ENCODE assay signal across 33 cellular contexts in genomic region chr5:175415303-175415702, GRCh38. TPM values are rescaled to one million over a fixed set of nuclear protein-coding genes. Genes with fewer than 3 reads are reported as not detected.
"Had no signal": no experiment of that assay in that cellular context is flagged by ENCODE, and none has a peak within 500 bp of the region (broad histone marks: within the 10 kb centered on the region; RNA-seq: fewer than 3 reads in every experiment).

No MANE protein-coding gene starts in this region.

- H3K27me3 ChIP-seq: pancreas, testis, tibial artery, transverse colon, upper lobe of right lung, uterus had no signal

- H3K27ac ChIP-seq: neutrophil, pancreas, psoas muscle, skin epidermis, spleen, suprapubic skin, testis, tibial artery, transverse colon, upper lobe of right lung, uterus had no signal

- H3K36me3 Mint-ChIP-seq: stimulated activated memory B cell treated with anti-CD40 and anti-IgM and Interleukin-4, amounts not matched to agents 10 μg/mL and 1 μg/mL and 100 μg/mL, for 72 hours; type B pancreatic cell had no signal

- H3K9me3 ChIP-seq: neutrophil, pancreas, psoas muscle, suprapubic skin, testis, tibial artery, transverse colon, upper lobe of right lung, uterus had no signal

- H3K27me3 Mint-ChIP-seq: progenitor cell of endocrine pancreas, type B pancreatic cell had no signal

- H3K4me3 ChIP-seq: pancreas, psoas muscle, skin epidermis, smooth muscle cell, spleen, suprapubic skin, testis, tibial artery, transverse colon, upper lobe of right lung, uterus had no signal

- H3K27ac Mint-ChIP-seq: naive thymus-derived CD8-positive, alpha-beta T cell; natural killer cell treated with Interleukin-12 subunit alpha and Interleukin-12 subunit beta and Interleukin-15 and Interleukin-18, amount 100 ng/mL, for 72 hours; nephron progenitor cell; progenitor cell of endocrine pancreas; stimulated activated memory B cell treated with anti-CD40 and anti-IgM and Interleukin-4, amounts not matched to agents 10 μg/mL and 1 μg/mL and 100 μg/mL, for 72 hours; type B pancreatic cell had no signal

- H3K4me1 ChIP-seq: pancreas, psoas muscle, spleen, suprapubic skin, testis, transverse colon, uterus had no signal

- H3K4me1 Mint-ChIP-seq: naive thymus-derived CD8-positive, alpha-beta T cell; neural crest cell; stimulated activated memory B cell treated with anti-CD40 and anti-IgM and Interleukin-4, amounts not matched to agents 10 μg/mL and 1 μg/mL and 100 μg/mL, for 72 hours; stimulated activated naive CD8-positive, alpha-beta T cell treated with anti-CD3 and anti-CD28 coated beads, Interleukin-15, amount 100 ng/mL, for 72 hours had no signal

- H3K4me3 Mint-ChIP-seq: naive thymus-derived CD8-positive, alpha-beta T cell; natural killer cell treated with Interleukin-12 subunit alpha and Interleukin-12 subunit beta and Interleukin-15 and Interleukin-18, amount 100 ng/mL, for 72 hours; nephron progenitor cell; neural crest cell; stimulated activated memory B cell treated with anti-CD40 and anti-IgM and Interleukin-4, amounts not matched to agents 10 μg/mL and 1 μg/mL and 100 μg/mL, for 72 hours; stimulated activated naive CD8-positive, alpha-beta T cell treated with anti-CD3 and anti-CD28 coated beads, Interleukin-15, amount 100 ng/mL, for 72 hours; type B pancreatic cell had no signal

- DNase-seq: naive thymus-derived CD8-positive, alpha-beta T cell; nephron progenitor cell; nucleus accumbens; pancreas; posterior cingulate gyrus; psoas muscle; right cardiac atrium; spleen; stimulated activated CD4-positive, alpha-beta T cell treated with anti-CD3 and anti-CD28 coated beads, Interleukin-12 subunit alpha, Interleukin-12 subunit beta, amount 100 ng/mL, for 4 hours; stimulated activated CD4-positive, alpha-beta T cell treated with anti-CD3 and anti-CD28 coated beads, Interleukin-1b, Interleukin-23, amount 100 ng/mL, for 48 hours; stimulated activated CD4-positive, alpha-beta T cell treated with anti-CD3 and anti-CD28 coated beads, Interleukin-4, amount 100 ng/mL, for 1 hour; stimulated activated CD4-positive, alpha-beta T cell treated with anti-CD3 and anti-CD28 coated beads, Interleukin-4, amount 100 ng/mL, for 4 hours; stimulated activated CD8-positive, alpha-beta memory T cell treated with anti-CD3 and anti-CD28 coated beads, Interleukin-4, amount 100 ng/mL, for 48 hours; stimulated activated naive CD4-positive, alpha-beta T cell; stimulated activated naive CD8-positive, alpha-beta T cell treated with anti-CD3 and anti-CD28 coated beads, Interleukin-15, amount 100 ng/mL, for 72 hours; stimulated activated naive CD8-positive, alpha-beta T cell treated with anti-CD3 and anti-CD28 coated beads, Interleukin-15, Interleukin-2, amounts not matched to agents 100 U/mL and 50 U/mL, for 24 hours; substantia nigra; testis; tibial artery; transverse colon; upper lobe of right lung; uterus had no signal

- H3K36me3 ChIP-seq: neutrophil, pancreas, spleen, suprapubic skin, tibial artery, transverse colon, upper lobe of right lung, uterus had no signal

- H3K9me3 Mint-ChIP-seq: type B pancreatic cell had no signal

RNA-seq across cellular contexts. Expression of gene DRD1, which starts 28.7 kb away (rescaled TPM):
- total RNA-seq: naive thymus-derived CD8-positive, alpha-beta T cell; natural killer cell treated with Interleukin-12 subunit alpha and Interleukin-12 subunit beta and Interleukin-15 and Interleukin-18, amount 100 ng/mL, for 72 hours; neural crest cell; osteocyte; progenitor cell of endocrine pancreas; renal cortical epithelial cell; right cardiac atrium had no signal
- polyA plus RNA-seq: naive thymus-derived CD8-positive, alpha-beta T cell; right cardiac atrium had no signal
